8 cellular contexts compared by ENCODE assay signal in genomic region chr3:39990532-39990931, GRCh38.
DNase-seq lines count a peak whose midpoint lies in the region; ATAC-seq and TF ChIP-seq lines count a peak whose summit lies in the region.

No MANE protein-coding gene starts in this region.

- H3K4me3 ChIP-seq in AG09309 (ENCODE audit: control insufficient read depth, low read depth, low read length): no peak overlapping the region
- H3K4me3 ChIP-seq in ascending aorta: no peak overlapping the region
- H3K4me3 ChIP-seq in right lobe of liver: no peak overlapping the region

- peak; percentile 76 to 89 (median 84) for ATAC-seq in right lobe of liver
- ATAC-seq in HG03342 (IDR thresholded peaks at IDR 0.05; ENCODE audit: unreplicated experiment): no peak

- peak; percentile 17 for DNase-seq in AG09309 (ENCODE audit: low read depth)
- peak; percentile 17 for DNase-seq in GM04504 (ENCODE audit: low read depth)
- peak; percentile 71 for DNase-seq in NAMALWA (ENCODE audit: low spot score)
- no peak for DNase-seq in ascending aorta (ENCODE audit: low spot score in 2 of 2)
- DNase-seq in right lobe of liver: peak in 1 of 3 donors; percentile 54
- DNase-seq in NCI-H2227 treated with DMSO at 0.1 percent for 48 hours (lab: John Stamatoyannopoulos, UW): no peak
- no peak for DNase-seq in posterior vena cava (ENCODE audit: low spot score)

- H3K27me3 ChIP-seq in ascending aorta (no peaks in the 10 kb centered on the region), right lobe of liver (no peaks in the 10 kb centered on the region)

- no peak for TF ChIP-seq POLR2A in right lobe of liver (IDR thresholded peaks at IDR 0.05)

- H3K9me3 ChIP-seq in ascending aorta (peaks cover 0 to 17% of the 10 kb centered on the region in 2 donors), right lobe of liver (no peaks in the 10 kb centered on the region)

- H3K27ac ChIP-seq in ascending aorta: no peak overlapping the region
- no peak overlapping the region for H3K27ac ChIP-seq in right lobe of liver

- 11% methylated on average over 1 of the region's 1 CpG for WGBS in right lobe of liver (ENCODE audit: insufficient coverage, low coverage, low lambda C conversion rate, missing lambda C conversion rate)

- H3K4me1 ChIP-seq in ascending aorta (no peaks in the 10 kb centered on the region), right lobe of liver (no peaks in the 10 kb centered on the region)

- no peaks in the 10 kb centered on the region for H3K36me3 ChIP-seq in ascending aorta
- no peaks in the 10 kb centered on the region for H3K36me3 ChIP-seq in right lobe of liver

- intact Hi-C loops in ascending aorta (cut with DNase I): no loop called here
- intact Hi-C loops in right lobe of liver (cut with DNase I): no loop called here
- intact Hi-C loops in posterior vena cava (cut with DNase I): no loop called here

- TF ChIP-seq CTCF in AG09309 (IDR thresholded peaks at IDR 0.05; ENCODE audit: control insufficient read depth, insufficient read depth, low read depth, low read length, missing control alignments): peak; percentile 62
- peak; percentile 12 to 24 (median 12) for TF ChIP-seq CTCF in ascending aorta (IDR thresholded peaks at IDR 0.05)
- peak; percentile 48 to 82 (median 68) for TF ChIP-seq CTCF in right lobe of liver (IDR thresholded peaks at IDR 0.05)

Comparison
In these comparisons a context has a peak if more than half of its experiments do, and no peak if none do; other contexts are left out.
1. DNase-seq: peak in AG09309 (single experiment), GM04504 (single experiment) and NAMALWA (single experiment); none in ascending aorta (0 of 2), NCI-H2227 treated with DMSO at 0.1 percent for 48 hours (single experiment) and posterior vena cava (single experiment).
2. CTCF ChIP-seq: peak in every context shown above with its lines; median percentile 68 in right lobe of liver; 62 in AG09309; 12 in ascending aorta.